ENCODE assay signal across 1 cellular context in the genomic region with DNA sequence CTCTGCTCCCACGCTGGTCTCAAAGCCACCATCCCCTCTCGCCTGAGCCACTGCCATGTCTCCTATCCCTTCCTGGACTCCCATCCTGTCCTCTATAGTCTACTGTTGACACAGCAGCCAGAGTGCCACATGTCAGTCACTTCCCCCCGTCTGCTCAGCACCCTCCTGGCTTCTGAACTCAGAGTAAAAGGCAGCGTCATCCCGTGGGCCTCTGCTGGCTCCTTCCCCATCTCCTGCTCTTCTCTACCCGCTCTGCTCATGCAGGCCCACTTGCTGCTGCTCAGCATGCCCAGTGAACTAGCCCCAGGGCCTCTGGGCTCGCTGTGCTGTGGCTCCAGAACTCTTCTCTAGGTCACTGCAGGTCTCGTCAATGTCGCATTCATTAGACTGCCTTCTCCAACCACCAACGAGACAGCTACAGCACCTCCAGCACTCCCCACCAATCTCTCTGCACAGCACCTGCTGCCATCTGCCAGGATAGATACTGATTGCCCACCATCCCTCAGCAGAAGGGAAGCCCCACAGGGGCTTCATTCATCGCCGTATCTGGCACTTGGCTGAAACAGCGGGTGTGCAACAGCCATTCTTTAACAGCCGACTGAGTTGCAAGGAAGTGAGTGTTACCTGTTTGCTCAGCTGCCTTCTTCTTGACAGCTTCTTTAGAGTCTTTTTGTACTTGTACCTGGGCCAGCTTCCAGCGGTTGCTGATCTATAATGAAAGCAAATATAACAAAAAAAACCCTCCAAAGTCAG.
TF ChIP-seq lines count a peak whose summit lies in the region.

No MANE protein-coding gene starts in this region.

TF ChIP-seq in WTC11, 78 proteins besides CTCF, POLR2A, EP300 and RAD21 (continued from another document):
- TF ChIP-seq, protein P1, sequence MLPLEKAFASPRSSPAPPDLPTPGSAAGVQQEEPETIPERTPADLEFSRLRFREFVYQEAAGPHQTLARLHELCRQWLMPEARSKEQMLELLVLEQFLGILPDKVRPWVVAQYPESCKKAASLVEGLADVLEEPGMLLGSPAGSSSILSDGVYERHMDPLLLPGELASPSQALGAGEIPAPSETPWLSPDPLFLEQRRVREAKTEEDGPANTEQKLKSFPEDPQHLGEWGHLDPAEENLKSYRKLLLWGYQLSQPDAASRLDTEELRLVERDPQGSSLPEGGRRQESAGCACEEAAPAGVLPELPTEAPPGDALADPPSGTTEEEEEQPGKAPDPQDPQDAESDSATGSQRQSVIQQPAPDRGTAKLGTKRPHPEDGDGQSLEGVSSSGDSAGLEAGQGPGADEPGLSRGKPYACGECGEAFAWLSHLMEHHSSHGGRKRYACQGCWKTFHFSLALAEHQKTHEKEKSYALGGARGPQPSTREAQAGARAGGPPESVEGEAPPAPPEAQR (CRISPR knock-in tag; IDR thresholded peaks at IDR 0.05) = no peak
- TF ChIP-seq, protein P2, sequence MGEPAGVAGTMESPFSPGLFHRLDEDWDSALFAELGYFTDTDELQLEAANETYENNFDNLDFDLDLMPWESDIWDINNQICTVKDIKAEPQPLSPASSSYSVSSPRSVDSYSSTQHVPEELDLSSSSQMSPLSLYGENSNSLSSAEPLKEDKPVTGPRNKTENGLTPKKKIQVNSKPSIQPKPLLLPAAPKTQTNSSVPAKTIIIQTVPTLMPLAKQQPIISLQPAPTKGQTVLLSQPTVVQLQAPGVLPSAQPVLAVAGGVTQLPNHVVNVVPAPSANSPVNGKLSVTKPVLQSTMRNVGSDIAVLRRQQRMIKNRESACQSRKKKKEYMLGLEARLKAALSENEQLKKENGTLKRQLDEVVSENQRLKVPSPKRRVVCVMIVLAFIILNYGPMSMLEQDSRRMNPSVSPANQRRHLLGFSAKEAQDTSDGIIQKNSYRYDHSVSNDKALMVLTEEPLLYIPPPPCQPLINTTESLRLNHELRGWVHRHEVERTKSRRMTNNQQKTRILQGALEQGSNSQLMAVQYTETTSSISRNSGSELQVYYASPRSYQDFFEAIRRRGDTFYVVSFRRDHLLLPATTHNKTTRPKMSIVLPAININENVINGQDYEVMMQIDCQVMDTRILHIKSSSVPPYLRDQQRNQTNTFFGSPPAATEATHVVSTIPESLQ (CRISPR knock-in tag; IDR thresholded peaks at IDR 0.05) = no peak
